Comparison of ENCODE assay signal across 24 cellular contexts in the genomic region with DNA sequence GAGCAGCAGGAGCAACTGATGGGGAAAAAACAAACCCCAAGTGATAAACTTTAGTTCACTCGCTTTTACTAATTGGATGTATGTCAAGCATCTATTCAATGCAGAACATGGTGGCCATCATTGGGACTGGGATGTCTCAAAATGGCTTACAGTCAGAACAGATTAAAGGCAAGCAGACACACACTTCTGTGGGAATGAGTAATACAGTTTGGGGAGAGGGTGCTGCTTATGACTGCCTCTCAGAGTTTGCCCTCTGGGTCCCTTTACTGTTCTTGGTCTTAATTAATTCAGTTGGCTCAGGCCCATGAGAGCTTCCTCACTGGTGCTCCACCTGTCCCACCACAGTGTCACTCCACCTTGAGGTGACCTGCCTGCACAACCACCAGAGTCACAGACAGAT.
A peak's percentile ranks its signal among the peaks of the same experiment; 100 is the strongest.
DNase-seq lines count a peak whose midpoint lies in the region; ATAC-seq and TF ChIP-seq lines count a peak whose summit lies in the region.
"Had no signal": no experiment of that assay in that cellular context is flagged by ENCODE, and none has a peak within 500 bp of the region (broad histone marks: within the 10 kb centered on the region; RNA-seq: fewer than 3 reads in every experiment).

No MANE protein-coding gene starts in this region.

- ATAC-seq in activated T-cell treated with anti-CD3 and anti-CD28 coated beads, Interleukin-2, amount 50 U/mL, for 72 hours (replicated peaks in 1 of 2) = peak; percentile 36 to 62
- ATAC-seq in activated naive CD8-positive, alpha-beta T cell treated with anti-CD3 and anti-CD28 coated beads, Interleukin-2, amount 50 U/mL, for 24 hours = peak; percentile 15
- no peak for ATAC-seq in effector memory CD8-positive, alpha-beta T cell (replicated peaks)
- no peak for ATAC-seq in HG03354 (IDR thresholded peaks at IDR 0.05; ENCODE audit: poor library complexity, severe bottlenecking, unreplicated experiment)
- ATAC-seq: A549, PC-3 had no signal

- no peak overlapping the region for H3K4me3 Mint-ChIP-seq in activated T-cell treated with anti-CD3 and anti-CD28 coated beads, Interleukin-2, amount 50 U/mL, for 72 hours
- no peak overlapping the region for H3K4me3 Mint-ChIP-seq in activated naive CD8-positive, alpha-beta T cell treated with anti-CD3 and anti-CD28 coated beads, Interleukin-2, amount 50 U/mL, for 24 hours
- H3K4me3 Mint-ChIP-seq in effector memory CD8-positive, alpha-beta T cell = no peak overlapping the region
- H3K4me3 Mint-ChIP-seq: CD4-positive, alpha-beta T cell had no signal

- no peak for TF ChIP-seq CTCF in smooth muscle cell (IDR thresholded peaks at IDR 0.05; ENCODE audit: borderline replicate concordance, insufficient read depth, poor library complexity, severe bottlenecking)

- peaks cover 4% of the 10 kb centered on the region for H3F3A ChIP-seq in smooth muscle cell (ENCODE audit: low read depth)

- no peaks in the 10 kb centered on the region for H3K36me3 Mint-ChIP-seq in activated T-cell treated with anti-CD3 and anti-CD28 coated beads, Interleukin-2, amount 50 U/mL, for 72 hours (ENCODE audit: insufficient read depth in 2 of 2)
- H3K36me3 Mint-ChIP-seq in activated naive CD8-positive, alpha-beta T cell treated with anti-CD3 and anti-CD28 coated beads, Interleukin-2, amount 50 U/mL, for 24 hours (ENCODE audit: low read depth) = no peaks in the 10 kb centered on the region
- no peaks in the 10 kb centered on the region for H3K36me3 Mint-ChIP-seq in effector memory CD8-positive, alpha-beta T cell (ENCODE audit: insufficient read depth)

- WGBS in smooth muscle cell (ENCODE audit: low lambda C conversion rate) = 95% methylated on average over 1 of the region's 1 CpG

- no peaks in the 10 kb centered on the region for H3K27me3 ChIP-seq in smooth muscle cell (ENCODE audit: low read depth)
- H3K27me3 ChIP-seq: BLaER1 treated with 17β-estradiol and CSF1 and Interleukin-3, amounts not matched to agents 10 nM and 100 nM had no signal

- no peaks in the 10 kb centered on the region for H4K20me1 ChIP-seq in smooth muscle cell (ENCODE audit: low read depth)
- H4K20me1 ChIP-seq: BLaER1 treated with 17β-estradiol and CSF1 and Interleukin-3, amounts not matched to agents 10 nM and 100 nM had no signal

- no peaks in the 10 kb centered on the region for H3K79me2 ChIP-seq in smooth muscle cell (ENCODE audit: low read depth)

- no peak overlapping the region for H2AFZ ChIP-seq in smooth muscle cell (ENCODE audit: low read depth)
- H2AFZ ChIP-seq: GM23248 had no signal

- DNase-seq in activated T-cell treated with anti-CD3 and anti-CD28 coated beads, Interleukin-2, amount 50 U/mL, for 72 hours = no peak
- no peak for DNase-seq in activated T-cell treated with anti-CD3 and anti-CD28 coated beads, Interleukin-2, amount 50 U/mL, for 1 hour
- DNase-seq in activated naive CD8-positive, alpha-beta T cell treated with anti-CD3 and anti-CD28 coated beads, Interleukin-2, amount 50 U/mL, for 24 hours = no peak
- no peak for DNase-seq in smooth muscle cell (lab: John Stamatoyannopoulos, UW; ENCODE audit: unreplicated experiment)
- DNase-seq in effector memory CD8-positive, alpha-beta T cell = no peak
- DNase-seq: AML-193; CD4-positive, alpha-beta T cell; DMS53; GM23248; H7; KBM-7; MG63; NCI-H1105 treated with DMSO at 0.1 percent for 48 hours; NCI-H146; NCI-H1930; NCI-H446 treated with DMSO at 0.1 percent for 48 hours; NCI-H526; NCI-H82; NK-92 treated with Interleukin-12 subunit alpha and Interleukin-12 subunit beta, amount 100 ng/mL, for 24 hours; PC-3 had no signal

- H3K4me1 Mint-ChIP-seq in activated T-cell treated with anti-CD3 and anti-CD28 coated beads, Interleukin-2, amount 50 U/mL, for 72 hours (ENCODE audit: low read depth) = peaks cover 18% of the 10 kb centered on the region
- H3K4me1 Mint-ChIP-seq in activated naive CD8-positive, alpha-beta T cell treated with anti-CD3 and anti-CD28 coated beads, Interleukin-2, amount 50 U/mL, for 24 hours = peaks cover 16% of the 10 kb centered on the region
- H3K4me1 Mint-ChIP-seq in effector memory CD8-positive, alpha-beta T cell (ENCODE audit: low read depth in 2 of 2) = peaks cover 7 to 19% of the 10 kb centered on the region in 2 donors

- peaks cover 8% of the 10 kb centered on the region for H3K27me3 Mint-ChIP-seq in activated T-cell treated with anti-CD3 and anti-CD28 coated beads, Interleukin-2, amount 50 U/mL, for 72 hours (ENCODE audit: low read depth)
- peaks cover 3% of the 10 kb centered on the region for H3K27me3 Mint-ChIP-seq in activated naive CD8-positive, alpha-beta T cell treated with anti-CD3 and anti-CD28 coated beads, Interleukin-2, amount 50 U/mL, for 24 hours
- H3K27me3 Mint-ChIP-seq in effector memory CD8-positive, alpha-beta T cell = no peaks in the 10 kb centered on the region
- H3K27me3 Mint-ChIP-seq: CD4-positive, alpha-beta T cell had no signal

- H3K4me2 ChIP-seq in smooth muscle cell = no peak overlapping the region
- H3K4me2 ChIP-seq: A549 had no signal

- H3K4me1 ChIP-seq in smooth muscle cell (ENCODE audit: low read depth) = peaks cover 7% of the 10 kb centered on the region

- no peaks in the 10 kb centered on the region for H3K9me3 ChIP-seq in smooth muscle cell (replicated peaks; ENCODE audit: low read depth)
- H3K9me3 ChIP-seq: A549; BLaER1 treated with 17β-estradiol and CSF1 and Interleukin-3, amounts not matched to agents 10 nM and 100 nM; MG63 had no signal

- no peak overlapping the region for H3K27ac Mint-ChIP-seq in activated T-cell treated with anti-CD3 and anti-CD28 coated beads, Interleukin-2, amount 50 U/mL, for 72 hours
- H3K27ac Mint-ChIP-seq in activated naive CD8-positive, alpha-beta T cell treated with anti-CD3 and anti-CD28 coated beads, Interleukin-2, amount 50 U/mL, for 24 hours = no peak overlapping the region
- H3K27ac Mint-ChIP-seq in effector memory CD8-positive, alpha-beta T cell = no peak overlapping the region
- H3K27ac Mint-ChIP-seq: CD4-positive, alpha-beta T cell had no signal

- H3K9ac ChIP-seq in smooth muscle cell (ENCODE audit: low read depth) = no peak overlapping the region
- H3K9ac ChIP-seq: BLaER1 treated with 17β-estradiol and CSF1 and Interleukin-3, amounts not matched to agents 10 nM and 100 nM; GM23248 had no signal

- peak overlapping the region; percentile 90 for H3K27ac ChIP-seq in cingulate gyrus (ENCODE audit: low read depth, low read length)
- H3K27ac ChIP-seq in smooth muscle cell (ENCODE audit: low read depth) = peak overlapping the region; percentile 78
- H3K27ac ChIP-seq: A549; BLaER1 treated with 17β-estradiol and CSF1 and Interleukin-3, amounts not matched to agents 10 nM and 100 nM; GM23248 had no signal

- H3K36me3 ChIP-seq in smooth muscle cell (ENCODE audit: low read depth) = no peaks in the 10 kb centered on the region
- H3K36me3 ChIP-seq: BLaER1 treated with 17β-estradiol and CSF1 and Interleukin-3, amounts not matched to agents 10 nM and 100 nM; MG63 had no signal

- H3K4me3 ChIP-seq in smooth muscle cell = no peak overlapping the region
- H3K4me3 ChIP-seq: A549; BLaER1 treated with 17β-estradiol and CSF1 and Interleukin-3, amounts not matched to agents 10 nM and 100 nM; GM23248; MG63 had no signal

- no peaks in the 10 kb centered on the region for H3K9me3 Mint-ChIP-seq in activated T-cell treated with anti-CD3 and anti-CD28 coated beads, Interleukin-2, amount 50 U/mL, for 72 hours
- H3K9me3 Mint-ChIP-seq in activated naive CD8-positive, alpha-beta T cell treated with anti-CD3 and anti-CD28 coated beads, Interleukin-2, amount 50 U/mL, for 24 hours = no peaks in the 10 kb centered on the region
- no peaks in the 10 kb centered on the region for H3K9me3 Mint-ChIP-seq in effector memory CD8-positive, alpha-beta T cell
- H3K9me3 Mint-ChIP-seq: CD4-positive, alpha-beta T cell had no signal

Comparison
In these comparisons a context has a peak if more than half of its experiments do, and no peak if none do; other contexts are left out.
1. ATAC-seq: peak in activated T-cell treated with anti-CD3 and anti-CD28 coated beads, Interleukin-2, amount 50 U/mL, for 72 hours (2 of 2) and activated naive CD8-positive, alpha-beta T cell treated with anti-CD3 and anti-CD28 coated beads, Interleukin-2, amount 50 U/mL, for 24 hours (single experiment); none in effector memory CD8-positive, alpha-beta T cell (single experiment) and HG03354 (single experiment).